10 cellular contexts compared by ENCODE assay signal in genomic region chr1:205805082-205805711, GRCh38. TPM values are rescaled to one million over a fixed set of nuclear protein-coding genes. Genes with fewer than 3 reads are reported as not detected.
DNase-seq lines count a peak whose midpoint lies in the region; ATAC-seq and TF ChIP-seq lines count a peak whose summit lies in the region.
"Had no signal": no experiment of that assay in that cellular context is flagged by ENCODE, and none has a peak within 500 bp of the region (broad histone marks: within the 10 kb centered on the region; RNA-seq: fewer than 3 reads in every experiment).

No MANE protein-coding gene starts in this region.

- H3K36me3 Mint-ChIP-seq in CD8-positive, alpha-beta T cell: peaks cover 32% of the 10 kb centered on the region
- peaks cover 2% of the 10 kb centered on the region for H3K36me3 Mint-ChIP-seq in T-helper 17 cell (ENCODE audit: low read depth)
- peaks cover 3% of the 10 kb centered on the region for H3K36me3 Mint-ChIP-seq in activated naive CD4-positive, alpha-beta T cell treated with anti-CD3 and anti-CD28 coated beads, Interleukin-2, amount 50 U/mL, for 24 hours

- no peak for TF ChIP-seq CTCF in CD8-positive, alpha-beta T cell (IDR thresholded peaks at IDR 0.05)
- no peak for TF ChIP-seq CTCF in smooth muscle cell (IDR thresholded peaks at IDR 0.05; ENCODE audit: borderline replicate concordance, insufficient read depth, poor library complexity, severe bottlenecking)

- H3K27ac Mint-ChIP-seq in CD8-positive, alpha-beta T cell: peak overlapping the region; percentile 55
- peak overlapping the region; percentile 88 for H3K27ac Mint-ChIP-seq in T-helper 17 cell
- peak overlapping the region; percentile 88 for H3K27ac Mint-ChIP-seq in activated naive CD4-positive, alpha-beta T cell treated with anti-CD3 and anti-CD28 coated beads, Interleukin-2, amount 50 U/mL, for 24 hours

- peak overlapping the region; percentile 54 for H3K4me3 Mint-ChIP-seq in CD8-positive, alpha-beta T cell
- peak overlapping the region; percentile 88 for H3K4me3 Mint-ChIP-seq in T-helper 17 cell
- peak overlapping the region; percentile 56 for H3K4me3 Mint-ChIP-seq in activated naive CD4-positive, alpha-beta T cell treated with anti-CD3 and anti-CD28 coated beads, Interleukin-2, amount 50 U/mL, for 24 hours

- no peaks in the 10 kb centered on the region for H3F3A ChIP-seq in smooth muscle cell (ENCODE audit: low read depth)

- peak overlapping the region; percentile 31 for H3K4me3 ChIP-seq in CD8-positive, alpha-beta T cell (ENCODE audit: low read depth, low read length)
- no peak overlapping the region for H3K4me3 ChIP-seq in smooth muscle cell

- no peaks in the 10 kb centered on the region for H3K27me3 Mint-ChIP-seq in CD8-positive, alpha-beta T cell (ENCODE audit: low read depth)
- H3K27me3 Mint-ChIP-seq in T-helper 17 cell: no peaks in the 10 kb centered on the region
- H3K27me3 Mint-ChIP-seq in activated naive CD4-positive, alpha-beta T cell treated with anti-CD3 and anti-CD28 coated beads, Interleukin-2, amount 50 U/mL, for 24 hours: no peaks in the 10 kb centered on the region

- peak in 3 of 7 experiments; percentile 20 to 36 (median 23) for DNase-seq in CD8-positive, alpha-beta T cell
- DNase-seq in T-helper 17 cell (no peak), smooth muscle cell (lab: John Stamatoyannopoulos, UW; ENCODE audit: unreplicated experiment) (no peak), NOMO-1 treated with DMSO at 0.1 percent for 48 hours (lab: John Stamatoyannopoulos, UW; ENCODE audit: unreplicated experiment) (no peak), sciatic nerve (ENCODE audit: low spot score) (no peak)
- peak; percentile 40 to 57 (median 49) for DNase-seq in stimulated activated CD4-positive, alpha-beta T cell treated with anti-CD3 and anti-CD28 coated beads, Interleukin-12 subunit alpha, Interleukin-12 subunit beta, amount 100 ng/mL, for 48 hours (ENCODE audit: low read depth in 2 of 3, low spot score in 1 of 3)
- DNase-seq: Karpas-422 had no signal

- peaks cover 2% of the 10 kb centered on the region for H3K36me3 ChIP-seq in CD8-positive, alpha-beta T cell (ENCODE audit: insufficient read depth, low read length)
- H3K36me3 ChIP-seq in smooth muscle cell (ENCODE audit: low read depth): no peaks in the 10 kb centered on the region

- CTCF ChIA-PET in CD8-positive, alpha-beta T cell (lab: Charles Lee): interaction anchor here (0.9 to 2.8 kb wide), 5 partner anchors 10 to 172 kb away, joined by 4 to 22 read pairs (median 9); no protein-coding TSS in a partner anchor

- POLR2A ChIA-PET in CD8-positive, alpha-beta T cell (lab: Charles Lee): interaction anchor here (0.6 to 2.0 kb wide), 2 partner anchors 8 to 92 kb away, joined by 4 to 9 read pairs; partner anchors contain the start of gene SLC41A1

- peaks cover 57% of the 10 kb centered on the region for H3K4me1 ChIP-seq in CD8-positive, alpha-beta T cell (ENCODE audit: insufficient read depth, low read length)
- no peaks in the 10 kb centered on the region for H3K4me1 ChIP-seq in smooth muscle cell (ENCODE audit: low read depth)

- H3K79me2 ChIP-seq in smooth muscle cell (ENCODE audit: low read depth): peaks cover 32% of the 10 kb centered on the region

- peak overlapping the region; percentile 1 for H3K27ac ChIP-seq in CD8-positive, alpha-beta T cell (ENCODE audit: low read depth, low read length)
- H3K27ac ChIP-seq in smooth muscle cell (ENCODE audit: low read depth): no peak overlapping the region

- H3K9me3 Mint-ChIP-seq in CD8-positive, alpha-beta T cell: no peaks in the 10 kb centered on the region
- no peaks in the 10 kb centered on the region for H3K9me3 Mint-ChIP-seq in activated naive CD4-positive, alpha-beta T cell treated with anti-CD3 and anti-CD28 coated beads, Interleukin-2, amount 50 U/mL, for 24 hours

- WGBS in smooth muscle cell (ENCODE audit: low lambda C conversion rate): 76% methylated on average over 5 of the region's 5 CpGs

- no peak overlapping the region for H2AFZ ChIP-seq in smooth muscle cell (ENCODE audit: low read depth)

- no peaks in the 10 kb centered on the region for H3K9me3 ChIP-seq in CD8-positive, alpha-beta T cell (ENCODE audit: low read length)
- no peaks in the 10 kb centered on the region for H3K9me3 ChIP-seq in T-helper 17 cell (ENCODE audit: control insufficient read depth, low read length, poor library complexity, severe bottlenecking)
- no peaks in the 10 kb centered on the region for H3K9me3 ChIP-seq in smooth muscle cell (replicated peaks; ENCODE audit: low read depth)

- intact Hi-C loops in CD8-positive, alpha-beta T cell (cut with DNase I, micrococcal nuclease): no loop called here
- intact Hi-C loops in sciatic nerve (cut with DNase I): no loop called here

- H3K4me1 Mint-ChIP-seq in CD8-positive, alpha-beta T cell (ENCODE audit: low read depth): peaks cover 67% of the 10 kb centered on the region
- H3K4me1 Mint-ChIP-seq in T-helper 17 cell: peaks cover 51% of the 10 kb centered on the region
- peaks cover 71% of the 10 kb centered on the region for H3K4me1 Mint-ChIP-seq in activated naive CD4-positive, alpha-beta T cell treated with anti-CD3 and anti-CD28 coated beads, Interleukin-2, amount 50 U/mL, for 24 hours

- peaks cover 90% of the 10 kb centered on the region for H4K20me1 ChIP-seq in smooth muscle cell (ENCODE audit: low read depth)

- no peaks in the 10 kb centered on the region for H3K27me3 ChIP-seq in CD8-positive, alpha-beta T cell (ENCODE audit: insufficient read depth, low read length)
- no peaks in the 10 kb centered on the region for H3K27me3 ChIP-seq in smooth muscle cell (ENCODE audit: low read depth)

- peak; percentile 62 for ATAC-seq in CD8-positive, alpha-beta T cell
- peak; percentile 48 for ATAC-seq in T-helper 17 cell
- ATAC-seq in sciatic nerve: no peak
- no peak for ATAC-seq in GM19467 (IDR thresholded peaks at IDR 0.05; ENCODE audit: unreplicated experiment)

- H3K4me2 ChIP-seq in smooth muscle cell: no peak overlapping the region

- no peak overlapping the region for H3K9ac ChIP-seq in smooth muscle cell (ENCODE audit: low read depth)

RNA-seq across cellular contexts. Expression of gene SLC41A1, which starts 7.8 kb away (rescaled TPM):
- 10 to 100 TPM; 36.8 to 41.7 TPM for total RNA-seq in CD8-positive, alpha-beta T cell
- total RNA-seq in T-helper 17 cell: 10 to 100 TPM; 33.5 to 36.2 TPM
- total RNA-seq in smooth muscle cell: 22.8 and 23.2 TPM in 2 replicates
- 17.8 and 22.3 TPM in 2 replicates for polyA plus RNA-seq in smooth muscle cell
- 44.0 TPM for total RNA-seq in sciatic nerve

RNA-seq across cellular contexts. Expression of gene RAB29, which starts 29.9 kb away (rescaled TPM):
- total RNA-seq in CD8-positive, alpha-beta T cell: 10 to 100 TPM; 14.0 to 15.9 TPM
- 10 to 100 TPM; 30.5 to 38.2 TPM for total RNA-seq in T-helper 17 cell
- total RNA-seq in smooth muscle cell: 1.7 and 4.1 TPM in 2 replicates
- polyA plus RNA-seq in smooth muscle cell: 4.1 and 4.5 TPM in 2 replicates
- total RNA-seq in sciatic nerve: 17.6 TPM

RNA-seq across cellular contexts. Expression of gene PM20D1, which starts 44.7 kb away (rescaled TPM):
- under 1 TPM; 0.52 to 0.67 TPM for total RNA-seq in CD8-positive, alpha-beta T cell
- total RNA-seq in T-helper 17 cell (1 to 10 TPM; 1.1 to 1.9 TPM), smooth muscle cell (not detected in 2 replicates), sciatic nerve (3.9 TPM)
- polyA plus RNA-seq in smooth muscle cell: 0.17 TPM in 1 of 2 replicates, not detected in the other
- polyA plus RNA-seq: esophagus had no signal

RNA-seq across cellular contexts. Expression of gene NUCKS1, which starts 55.2 kb away (rescaled TPM):
- total RNA-seq in CD8-positive, alpha-beta T cell: 10 to 100 TPM; 70.5 to 95.3 TPM
- total RNA-seq in T-helper 17 cell (10 to 100 TPM; 68.7 to 73.2 TPM), smooth muscle cell (139 and 179 TPM in 2 replicates), sciatic nerve (193 TPM)
- polyA plus RNA-seq in smooth muscle cell: 29.1 and 30.9 TPM in 2 replicates

Comparison
In these comparisons a context has a peak if more than half of its experiments do, and no peak if none do; other contexts are left out.
1. ATAC-seq: peak in CD8-positive, alpha-beta T cell (single experiment) and T-helper 17 cell (single experiment); none in sciatic nerve (single experiment) and GM19467 (single experiment).
2. DNase-seq: peak in stimulated activated CD4-positive, alpha-beta T cell treated with anti-CD3 and anti-CD28 coated beads, Interleukin-12 subunit alpha, Interleukin-12 subunit beta, amount 100 ng/mL, for 48 hours (3 of 3); none in T-helper 17 cell (0 of 3), smooth muscle cell (single experiment), NOMO-1 treated with DMSO at 0.1 percent for 48 hours (single experiment) and sciatic nerve (single experiment).
3. Peak in every context shown above with its lines, with median percentiles within 50 percentile points of each other: H3K27ac Mint-ChIP-seq and H3K4me3 Mint-ChIP-seq.